In genomic region chr13:112781287-112781686, GRCh38 we compare ENCODE assay signal across 3 cellular contexts.
TF ChIP-seq lines count a peak whose summit lies in the region.

No MANE protein-coding gene starts in this region.

TF ChIP-seq in SK-N-SH, 30 proteins besides CTCF, POLR2A, EP300 and RAD21 (continued from another document):
- TF ChIP-seq MAX (IDR thresholded peaks at IDR 0.05; ENCODE audit: low read depth) = no peak
- no peak for TF ChIP-seq FOSL2 (IDR thresholded peaks at IDR 0.05; ENCODE audit: borderline replicate concordance, low read depth)
- TF ChIP-seq YY1 (IDR thresholded peaks at IDR 0.05; ENCODE audit: low read depth) = no peak
- TF ChIP-seq SIN3A (IDR thresholded peaks at IDR 0.05; ENCODE audit: borderline replicate concordance, low read depth, low read length) = no peak
- TF ChIP-seq RXRA (IDR thresholded peaks at IDR 0.05; ENCODE audit: borderline replicate concordance, low read depth) = no peak
- no peak for TF ChIP-seq SMC3 (IDR thresholded peaks at IDR 0.05; ENCODE audit: low read depth, low read length)
- no peak for TF ChIP-seq JUND (IDR thresholded peaks at IDR 0.05)
- no peak for TF ChIP-seq TCF12 (IDR thresholded peaks at IDR 0.05)
- no peak for TF ChIP-seq IRF3 (IDR thresholded peaks at IDR 0.05; ENCODE audit: low read depth, low read length)
- TF ChIP-seq RFX5 (IDR thresholded peaks at IDR 0.05; ENCODE audit: low read length) = no peak
- TF ChIP-seq PBX3 (IDR thresholded peaks at IDR 0.05) = no peak
- no peak for TF ChIP-seq MXI1 (IDR thresholded peaks at IDR 0.05; ENCODE audit: low read depth, low read length)

TF ChIP-seq in SK-N-SH treated with all-trans-retinoic acid at 6 μM for 48 hours, 23 proteins besides CTCF, POLR2A, EP300 and RAD21 (continued from another document):
- no peak for TF ChIP-seq ARNTL (CRISPR knock-in tag; IDR thresholded peaks at IDR 0.05; ENCODE audit: borderline replicate concordance, low read depth)

TF ChIP-seq in IMR-90, 13 proteins besides CTCF, POLR2A, EP300 and RAD21:
- TF ChIP-seq ELK1 (IDR thresholded peaks at IDR 0.05; ENCODE audit: borderline replicate concordance, low read depth, low read length) (no peak), MAZ (IDR thresholded peaks at IDR 0.05; ENCODE audit: borderline replicate concordance, low read depth, low read length) (no peak), FOS (IDR thresholded peaks at IDR 0.05; ENCODE audit: low read depth, low read length) (no peak)
